16 cellular contexts compared by ENCODE assay signal in genomic region chr20:57332105-57333089, GRCh38. TPM values are rescaled to one million over a fixed set of nuclear protein-coding genes. Genes with fewer than 3 reads are reported as not detected.
A peak's percentile ranks its signal among the peaks of the same experiment; 100 is the strongest.
DNase-seq lines count a peak whose midpoint lies in the region; ATAC-seq, FAIRE-seq and TF ChIP-seq lines count a peak whose summit lies in the region.
"Had no signal": no experiment of that assay in that cellular context is flagged by ENCODE, and none has a peak within 500 bp of the region (broad histone marks: within the 10 kb centered on the region; RNA-seq: fewer than 3 reads in every experiment).

No MANE protein-coding gene starts in this region.

- H2AFZ ChIP-seq in OCI-LY7 (ENCODE audit: low read length) = no peak overlapping the region
- H2AFZ ChIP-seq: GM23248 had no signal

- no peaks in the 10 kb centered on the region for H4K20me1 ChIP-seq in OCI-LY7 (ENCODE audit: insufficient read depth, low read length)
- H4K20me1 ChIP-seq: BLaER1 treated with 17β-estradiol and CSF1 and Interleukin-3, amounts not matched to agents 10 nM and 100 nM had no signal

- H3K9me3 ChIP-seq in A549 = no peaks in the 10 kb centered on the region
- H3K9me3 ChIP-seq in OCI-LY7 (ENCODE audit: low read length) = no peaks in the 10 kb centered on the region
- H3K9me3 ChIP-seq: BLaER1 treated with 17β-estradiol and CSF1 and Interleukin-3, amounts not matched to agents 10 nM and 100 nM had no signal

- no peak overlapping the region for H3K4me3 ChIP-seq in A549
- H3K4me3 ChIP-seq in OCI-LY7 (ENCODE audit: low read depth, low read length, poor library complexity, severe bottlenecking) = no peak overlapping the region
- no peak overlapping the region for H3K4me3 ChIP-seq in epithelial cell of esophagus (ENCODE audit: low read length)
- H3K4me3 ChIP-seq: BLaER1 treated with 17β-estradiol and CSF1 and Interleukin-3, amounts not matched to agents 10 nM and 100 nM; GM23248 had no signal

- intact Hi-C loops in OCI-LY7 (cut with micrococcal nuclease; ENCODE audit: unreplicated experiment) = loop anchor here (1.0 to 2.0 kb wide), 3 partner anchors 88 to 240 kb away; no protein-coding TSS in a partner anchor

- H3K36me3 ChIP-seq in OCI-LY7 (ENCODE audit: insufficient read depth, low read length) = no peaks in the 10 kb centered on the region
- H3K36me3 ChIP-seq: BLaER1 treated with 17β-estradiol and CSF1 and Interleukin-3, amounts not matched to agents 10 nM and 100 nM had no signal

- POLR2A ChIA-PET in A549 (lab: Yijun Ruan, JAX) = no interaction called here
- POLR2A ChIA-PET in OCI-LY7 (lab: Charles Lee) = interaction anchor here (0.6 to 1.8 kb wide), 11 partner anchors 8 to 144 kb away, joined by 3 to 9 read pairs (median 4); no protein-coding TSS in a partner anchor

- no peak overlapping the region for H3K27ac ChIP-seq in A549
- no peak overlapping the region for H3K27ac ChIP-seq in OCI-LY7 (ENCODE audit: low read depth, low read length, poor library complexity, severe bottlenecking)
- H3K27ac ChIP-seq: BLaER1 treated with 17β-estradiol and CSF1 and Interleukin-3, amounts not matched to agents 10 nM and 100 nM; GM23248 had no signal

- no peak for FAIRE-seq in A549 (lab: Jason Lieb, UNC)

- H3K9me3 Mint-ChIP-seq in activated naive CD4-positive, alpha-beta T cell treated with anti-CD3 and anti-CD28 coated beads, Interleukin-2, amount 50 U/mL, for 72 hours = no peaks in the 10 kb centered on the region
- H3K9me3 Mint-ChIP-seq: activated naive CD4-positive, alpha-beta T cell treated with anti-CD3 and anti-CD28 coated beads for 36 hours; naive thymus-derived CD4-positive, alpha-beta T cell; T-cell had no signal

- WGBS in A549 (ENCODE audit: missing lambda C conversion rate) = 2% methylated on average over 1 of the region's 1 CpG

- BruUV-seq in OCI-LY7 (replicated peaks; lab: Mats Ljungman, UMichigan) = no TSS peak

- peak; percentile 35; the same call in 1 of the 3 replicates for TF ChIP-seq CTCF in A549 (IDR thresholded peaks at IDR 0.05)
- TF ChIP-seq CTCF in GM12873 (IDR thresholded peaks at IDR 0.05; ENCODE audit: insufficient read depth, low read depth, low read length, missing control alignments) = peak; percentile 17
- peak; percentile 98 for TF ChIP-seq CTCF in OCI-LY7 (conservative IDR thresholded peaks at IDR 0.05; ENCODE audit: low read length)
- TF ChIP-seq CTCF in epithelial cell of esophagus (IDR thresholded peaks at IDR 0.05; ENCODE audit: insufficient read depth, low read depth, low read length, missing control alignments) = peak; percentile 76

- CTCF ChIA-PET in A549 (lab: Yijun Ruan, JAX) = interaction anchor here (0.9 to 7.9 kb wide), 16 partner anchors 9 to 256 kb away, joined by 3 to 55 read pairs (median 4); no protein-coding TSS in a partner anchor
- CTCF ChIA-PET in OCI-LY7 (lab: Charles Lee; ENCODE audit: unreplicated experiment) = interaction anchor here (0.7 to 1.5 kb wide), 4 partner anchors 18 to 241 kb away, joined by 3 to 10 read pairs (median 3); no protein-coding TSS in a partner anchor

- no peak for TF ChIP-seq EP300 in A549 (IDR thresholded peaks at IDR 0.05)

- no peaks in the 10 kb centered on the region for H3K9me2 ChIP-seq in OCI-LY7 (ENCODE audit: insufficient read depth, low read length)

- no peaks in the 10 kb centered on the region for H3K4me1 ChIP-seq in A549
- H3K4me1 ChIP-seq in OCI-LY7 (ENCODE audit: insufficient read depth, low read length, poor library complexity, severe bottlenecking) = peaks cover 49% of the 10 kb centered on the region
- H3K4me1 ChIP-seq: BLaER1 treated with 17β-estradiol and CSF1 and Interleukin-3, amounts not matched to agents 10 nM and 100 nM had no signal

- H3K4me2 ChIP-seq in A549 (no peak overlapping the region), OCI-LY7 (ENCODE audit: low read length) (peak overlapping the region; percentile 25)
- H3K4me2 ChIP-seq: BLaER1 treated with 17β-estradiol and CSF1 and Interleukin-3, amounts not matched to agents 10 nM and 100 nM had no signal

- no peak for TF ChIP-seq POLR2A in A549 (IDR thresholded peaks at IDR 0.05; ENCODE audit: low read length)

- no peak overlapping the region for H3K27ac Mint-ChIP-seq in activated naive CD4-positive, alpha-beta T cell treated with anti-CD3 and anti-CD28 coated beads, Interleukin-2, amount 50 U/mL, for 72 hours
- H3K27ac Mint-ChIP-seq: activated naive CD4-positive, alpha-beta T cell treated with anti-CD3 and anti-CD28 coated beads for 36 hours; naive thymus-derived CD4-positive, alpha-beta T cell; T-cell had no signal

- peak; percentile 42 to 51; a peak in 3 of 5 replicates for TF ChIP-seq RAD21 in A549 (conservative IDR thresholded peaks at IDR 0.05 in 1 of 2, IDR thresholded peaks at IDR 0.05 in 1 of 2)

- ATAC-seq in A549 (peak; percentile 43 to 68; a peak in 1 of 6 replicates), HG03039 (IDR thresholded peaks at IDR 0.05; ENCODE audit: unreplicated experiment) (no peak)
- ATAC-seq in activated naive CD4-positive, alpha-beta T cell treated with anti-CD3 and anti-CD28 coated beads, Interleukin-2, amount 50 U/mL, for 72 hours = no peak
- ATAC-seq: naive thymus-derived CD4-positive, alpha-beta T cell; T-cell had no signal

- no peaks in the 10 kb centered on the region for H3K36me3 Mint-ChIP-seq in activated naive CD4-positive, alpha-beta T cell treated with anti-CD3 and anti-CD28 coated beads, Interleukin-2, amount 50 U/mL, for 72 hours
- H3K36me3 Mint-ChIP-seq: T-cell had no signal

- H3K79me2 ChIP-seq in OCI-LY7 (ENCODE audit: insufficient read depth, low read depth, low read length) = no peaks in the 10 kb centered on the region

- DNase-seq in A549 (ENCODE audit: low read depth in 1 of 2, low spot score in 1 of 2) (peak in 1 of 2 experiments; percentile 26), OCI-LY7 (ENCODE audit: low spot score) (peak; percentile 65), epithelial cell of esophagus (ENCODE audit: low read depth) (peak; percentile 55), iPS-NIHi11 (ENCODE audit: low spot score) (no peak), Ammon's horn (ENCODE audit: low spot score) (no peak)
- DNase-seq in activated naive CD4-positive, alpha-beta T cell treated with anti-CD3 and anti-CD28 coated beads, Interleukin-2, amount 50 U/mL, for 72 hours (ENCODE audit: low spot score in 2 of 2) = no peak
- DNase-seq: activated CD4-positive, alpha-beta T cell treated with anti-CD3 and anti-CD28 coated beads, Interleukin-2, amount 50 U/mL, for 48 hours; activated naive CD4-positive, alpha-beta T cell treated with anti-CD3 and anti-CD28 coated beads for 36 hours; GM23248; islet precursor cell; naive thymus-derived CD4-positive, alpha-beta T cell; NCI-H2227 treated with DMSO at 0.1 percent for 48 hours; T-cell had no signal

TF ChIP-seq in A549, 52 proteins besides CTCF, POLR2A, EP300 and RAD21:
- no peak for TF ChIP-seq MAZ (IDR thresholded peaks at IDR 0.05; ENCODE audit: borderline replicate concordance, low read depth, low read length)
- no peak for TF ChIP-seq RFX5 (IDR thresholded peaks at IDR 0.05)
- TF ChIP-seq BHLHE40 (IDR thresholded peaks at IDR 0.05; ENCODE audit: low read depth, low read length) = no peak
- no peak for TF ChIP-seq FOSB (CRISPR knock-in tag; IDR thresholded peaks at IDR 0.05)
- no peak for TF ChIP-seq GATA3 (IDR thresholded peaks at IDR 0.05; ENCODE audit: borderline replicate concordance)

RNA-seq across cellular contexts. Expression of gene SPO11, which starts 2.8 kb away (rescaled TPM):
- polyA plus RNA-seq in A549 (2011; rRNA removed) = not detected in 2 replicates
- polyA plus RNA-seq in A549 (2012; cell fraction: cytosol; rRNA removed) = not detected in 2 replicates
- not detected in 2 replicates for polyA plus RNA-seq in A549 (2012; cell fraction: nucleus; rRNA removed)
- not detected in 3 replicates for polyA plus RNA-seq in A549 (2017; fragmentation: RNase III; extraction: RNeasy Plus Mini Kit Qiagen cat#74134 plus additional on column Dnase treatment)
- polyA minus RNA-seq in A549 (2011; rRNA and poly(A)+ RNA removed) = not detected in 2 replicates
- total RNA-seq in OCI-LY7 (2014; rRNA removed; shearing (Covaris generic)) = not detected in 2 replicates
- not detected in 2 replicates for total RNA-seq in OCI-LY7 (2022)
- total RNA-seq in activated naive CD4-positive, alpha-beta T cell treated with anti-CD3 and anti-CD28 coated beads, Interleukin-2, amount 50 U/mL, for 72 hours = not detected
- total RNA-seq: activated naive CD4-positive, alpha-beta T cell treated with anti-CD3 and anti-CD28 coated beads for 36 hours; GM23248; naive thymus-derived CD4-positive, alpha-beta T cell; T-cell had no signal
- polyA plus RNA-seq: GM23248; naive thymus-derived CD4-positive, alpha-beta T cell had no signal

RNA-seq across cellular contexts. Expression of gene RAE1, which starts 18.7 kb away (rescaled TPM):
- polyA plus RNA-seq in A549 (2011; rRNA removed) (69.6 and 73.8 TPM in 2 replicates), A549 (2017; fragmentation: RNase III; extraction: RNeasy Plus Mini Kit Qiagen cat#74134 plus additional on column Dnase treatment) (54.7 to 61.4 TPM (median 55.7 TPM) in 3 replicates)
- 86.2 and 93.4 TPM in 2 replicates for polyA plus RNA-seq in A549 (2012; cell fraction: cytosol; rRNA removed)
- polyA plus RNA-seq in A549 (2012; cell fraction: nucleus; rRNA removed) = 89.4 and 160 TPM in 2 replicates
- polyA minus RNA-seq in A549 (2011; rRNA and poly(A)+ RNA removed) = 56.3 and 66.0 TPM in 2 replicates
- 50.5 and 55.0 TPM in 2 replicates for total RNA-seq in OCI-LY7 (2014; rRNA removed; shearing (Covaris generic))
- total RNA-seq in OCI-LY7 (2022) = 57.4 and 58.2 TPM in 2 replicates
- total RNA-seq in activated naive CD4-positive, alpha-beta T cell treated with anti-CD3 and anti-CD28 coated beads, Interleukin-2, amount 50 U/mL, for 72 hours = 10 to 100 TPM; 47.3 to 67.5 TPM

RNA-seq across cellular contexts. Expression of gene RBM38, which starts 58.8 kb away (rescaled TPM):
- polyA plus RNA-seq in A549 (2011; rRNA removed) = 6.6 and 7.6 TPM in 2 replicates
- 21.0 and 30.4 TPM in 2 replicates for polyA plus RNA-seq in A549 (2012; cell fraction: cytosol; rRNA removed)
- polyA plus RNA-seq in A549 (2012; cell fraction: nucleus; rRNA removed) = 23.6 and 33.0 TPM in 2 replicates
- polyA plus RNA-seq in A549 (2017; fragmentation: RNase III; extraction: RNeasy Plus Mini Kit Qiagen cat#74134 plus additional on column Dnase treatment) = 13.0 to 15.7 TPM (median 14.2 TPM) in 3 replicates
- 3.9 and 4.5 TPM in 2 replicates for polyA minus RNA-seq in A549 (2011; rRNA and poly(A)+ RNA removed)
- total RNA-seq in OCI-LY7 (2014; rRNA removed; shearing (Covaris generic)) = 136 and 174 TPM in 2 replicates
- total RNA-seq in OCI-LY7 (2022) = 119 and 128 TPM in 2 replicates
- total RNA-seq in activated naive CD4-positive, alpha-beta T cell treated with anti-CD3 and anti-CD28 coated beads, Interleukin-2, amount 50 U/mL, for 72 hours = 10 to 100 TPM; 43.4 to 97.5 TPM

Comparison
In these comparisons a context has a peak if more than half of its experiments do, and no peak if none do; other contexts are left out.
1. ATAC-seq: peak in A549 (2 of 2); none in activated naive CD4-positive, alpha-beta T cell treated with anti-CD3 and anti-CD28 coated beads, Interleukin-2, amount 50 U/mL, for 72 hours (0 of 2) and HG03039 (single experiment).
2. DNase-seq: peak in OCI-LY7 (single experiment) and epithelial cell of esophagus (single experiment); none in activated naive CD4-positive, alpha-beta T cell treated with anti-CD3 and anti-CD28 coated beads, Interleukin-2, amount 50 U/mL, for 72 hours (0 of 2), iPS-NIHi11 (single experiment) and Ammon's horn (single experiment).
3. CTCF ChIP-seq: peak in every context shown above with its lines; median percentile 98 in OCI-LY7; 76 in epithelial cell of esophagus; 35 in A549; 17 in GM12873.